ENCODE assay signal across 23 cellular contexts in genomic region chrX:80879916-80880315, GRCh38.
A peak's percentile ranks its signal among the peaks of the same experiment; 100 is the strongest.
DNase-seq lines count a peak whose midpoint lies in the region; ATAC-seq and TF ChIP-seq lines count a peak whose summit lies in the region.
"Had no signal": no experiment of that assay in that cellular context is flagged by ENCODE, and none has a peak within 500 bp of the region (broad histone marks: within the 10 kb centered on the region; RNA-seq: fewer than 3 reads in every experiment).

No MANE protein-coding gene starts in this region.

- no peak for ATAC-seq in HG02588 (IDR thresholded peaks at IDR 0.05; ENCODE audit: unreplicated experiment)
- ATAC-seq: lower lobe of right lung, psoas muscle had no signal

- WGBS in prostate gland: 7% methylated on average over 1 of the region's 1 CpG

- no peaks in the 10 kb centered on the region for H3K4me1 Mint-ChIP-seq in mesothelial cell of epicardium
- H3K4me1 Mint-ChIP-seq: activated CD4-positive, alpha-beta T cell treated with anti-CD3 and anti-CD28 coated beads, Interleukin-2, amount 10 ng/mL, durations not matched to agents 7 days and 5 days had no signal

- H3K4me3 ChIP-seq in prostate gland: no peak overlapping the region
- H3K4me3 ChIP-seq: esophagus muscularis mucosa, HAP-1, lower lobe of right lung, psoas muscle, SK-N-MC had no signal

- TF ChIP-seq POLR2A in prostate gland (IDR thresholded peaks at IDR 0.05): no peak

- no peak overlapping the region for H3K27ac Mint-ChIP-seq in mesothelial cell of epicardium
- H3K27ac Mint-ChIP-seq: activated CD4-positive, alpha-beta T cell treated with anti-CD3 and anti-CD28 coated beads, Interleukin-2, amount 10 ng/mL, durations not matched to agents 7 days and 5 days; activated naive CD4-positive, alpha-beta T cell treated with anti-CD3 and anti-CD28 coated beads for 36 hours had no signal

- no peaks in the 10 kb centered on the region for H3K4me1 ChIP-seq in prostate gland (replicated peaks)
- H3K4me1 ChIP-seq: BE2C, esophagus muscularis mucosa, HAP-1, lower lobe of right lung, psoas muscle had no signal

- peaks cover 6% of the 10 kb centered on the region for H3K9me3 Mint-ChIP-seq in mesothelial cell of epicardium
- H3K9me3 Mint-ChIP-seq: activated CD4-positive, alpha-beta T cell treated with anti-CD3 and anti-CD28 coated beads, Interleukin-2, amount 10 ng/mL, durations not matched to agents 7 days and 5 days; activated naive CD4-positive, alpha-beta T cell treated with anti-CD3 and anti-CD28 coated beads for 36 hours had no signal

- no peaks in the 10 kb centered on the region for H3K27me3 ChIP-seq in prostate gland (replicated peaks; ENCODE audit: insufficient read depth)
- H3K27me3 ChIP-seq: BE2C, esophagus muscularis mucosa, neutrophil had no signal

- H3K36me3 Mint-ChIP-seq in mesothelial cell of epicardium: no peaks in the 10 kb centered on the region

- TF ChIP-seq CTCF in prostate gland (IDR thresholded peaks at IDR 0.05) (no peak), mesothelial cell of epicardium (IDR thresholded peaks at IDR 0.05; ENCODE audit: unreplicated experiment) (no peak)

- H3K27ac ChIP-seq in prostate gland: no peak overlapping the region
- H3K27ac ChIP-seq: esophagus muscularis mucosa, lower lobe of right lung, neutrophil, psoas muscle, RWPE1, SK-N-MC, VCaP had no signal

- DNase-seq in GM04503 (ENCODE audit: low read depth) (peak; percentile 25), LHCN-M2 (ENCODE audit: low read depth) (peak; percentile 54), cerebellum (ENCODE audit: low spot score) (peak; percentile 15), prostate gland (ENCODE audit: low spot score) (peak; percentile 3), NCI-H1436 (lab: John Stamatoyannopoulos, UW) (no peak), mesothelial cell of epicardium (ENCODE audit: low spot score in 2 of 2, unreplicated experiment in 2 of 2) (no peak)
- DNase-seq in stimulated activated CD4-positive, alpha-beta T cell treated with anti-CD3 and anti-CD28 coated beads, Interleukin-1b, Interleukin-23, amount 100 ng/mL, for 48 hours: no peak
- DNase-seq: activated CD4-positive, alpha-beta T cell treated with anti-CD3 and anti-CD28 coated beads, Interleukin-2, amount 10 ng/mL, durations not matched to agents 7 days and 5 days; activated naive CD4-positive, alpha-beta T cell treated with anti-CD3 and anti-CD28 coated beads for 36 hours; activated T-cell treated with anti-CD3 and anti-CD28 coated beads, Interleukin-2, amount 50 U/mL, for 48 hours; cortex of kidney; lower lobe of right lung; NCI-H1436 treated with DMSO at 0.1 percent for 48 hours; NCI-H526 treated with DMSO at 0.1 percent for 48 hours; psoas muscle had no signal

- no peak overlapping the region for H3K4me3 Mint-ChIP-seq in mesothelial cell of epicardium
- H3K4me3 Mint-ChIP-seq: activated CD4-positive, alpha-beta T cell treated with anti-CD3 and anti-CD28 coated beads, Interleukin-2, amount 10 ng/mL, durations not matched to agents 7 days and 5 days; activated naive CD4-positive, alpha-beta T cell treated with anti-CD3 and anti-CD28 coated beads for 36 hours had no signal

- intact Hi-C loops in prostate gland (cut with DNase I): loop anchor here (5.0 kb wide), 1 partner anchor 532 kb away; no protein-coding TSS in a partner anchor

- H3K27me3 Mint-ChIP-seq in mesothelial cell of epicardium (ENCODE audit: low read depth): no peaks in the 10 kb centered on the region
- H3K27me3 Mint-ChIP-seq: activated CD4-positive, alpha-beta T cell treated with anti-CD3 and anti-CD28 coated beads, Interleukin-2, amount 10 ng/mL, durations not matched to agents 7 days and 5 days had no signal

- H3K9me3 ChIP-seq in prostate gland: no peaks in the 10 kb centered on the region
- H3K9me3 ChIP-seq: BE2C, esophagus muscularis mucosa, HAP-1, lower lobe of right lung, neutrophil, psoas muscle had no signal

- no peaks in the 10 kb centered on the region for H3K36me3 ChIP-seq in prostate gland
- H3K36me3 ChIP-seq: BE2C, esophagus muscularis mucosa, HAP-1, lower lobe of right lung, neutrophil had no signal

Comparison
In these comparisons a context has a peak if more than half of its experiments do, and no peak if none do; other contexts are left out.
1. DNase-seq: peak in GM04503 (single experiment), LHCN-M2 (single experiment), cerebellum (single experiment) and prostate gland (single experiment); none in NCI-H1436 (single experiment), stimulated activated CD4-positive, alpha-beta T cell treated with anti-CD3 and anti-CD28 coated beads, Interleukin-1b, Interleukin-23, amount 100 ng/mL, for 48 hours (single experiment) and mesothelial cell of epicardium (0 of 2).